In the genomic region with DNA sequence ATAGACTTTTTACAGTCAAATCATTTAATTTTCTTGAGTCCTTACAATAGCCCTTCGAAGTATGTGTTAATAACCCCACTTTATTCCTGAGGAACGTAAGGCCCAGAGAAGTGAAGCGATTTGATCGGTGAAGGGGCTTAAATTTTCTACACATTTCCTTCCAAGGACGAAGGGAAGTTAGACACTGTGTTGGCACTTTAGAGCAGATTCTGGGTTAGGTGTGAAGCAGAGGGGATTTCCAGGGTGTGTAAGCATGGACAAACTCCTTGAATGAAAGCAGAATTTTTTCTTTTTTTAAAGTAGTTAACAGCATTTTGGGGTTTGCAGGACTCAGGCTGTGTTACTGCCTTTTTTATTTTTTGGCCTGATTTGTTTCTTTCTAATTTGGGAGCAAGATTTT, we compare ENCODE assay signal across 14 cellular contexts. TPM values are rescaled to one million over a fixed set of nuclear protein-coding genes. Genes with fewer than 3 reads are reported as not detected.
DNase-seq lines count a peak whose midpoint lies in the region; ATAC-seq and TF ChIP-seq lines count a peak whose summit lies in the region.
"Had no signal": no experiment of that assay in that cellular context is flagged by ENCODE, and none has a peak within 500 bp of the region (broad histone marks: within the 10 kb centered on the region; RNA-seq: fewer than 3 reads in every experiment).

No MANE protein-coding gene starts in this region.

- no peaks in the 10 kb centered on the region for H3K9me3 Mint-ChIP-seq in activated CD4-positive, alpha-beta memory T cell treated with anti-CD3 and anti-CD28 coated beads, Interleukin-2, amount 10 ng/mL, durations not matched to agents 7 days and 5 days

- no peaks in the 10 kb centered on the region for H3K9me3 ChIP-seq in upper lobe of right lung

- CTCF ChIA-PET in activated CD4-positive, alpha-beta memory T cell treated with anti-CD3 and anti-CD28 coated beads, Interleukin-2, amount 10 ng/mL, durations not matched to agents 7 days and 5 days (lab: Charles Lee) = no interaction called here

- DNase-seq in stimulated activated CD8-positive, alpha-beta memory T cell treated with anti-CD3 and anti-CD28 coated beads, Interleukin-12 subunit alpha, Interleukin-12 subunit beta, amount 100 ng/mL, for 1 hour (ENCODE audit: low read depth) = peak; percentile 13
- no peak for DNase-seq in stimulated activated CD8-positive, alpha-beta memory T cell treated with anti-CD3 and anti-CD28 coated beads, Interleukin-4, amount 100 ng/mL, for 48 hours
- DNase-seq in activated CD4-positive, alpha-beta memory T cell treated with anti-CD3 and anti-CD28 coated beads, Interleukin-2, amount 10 ng/mL, durations not matched to agents 7 days and 5 days = peak; percentile 17
- peak in 1 of 2 donors; percentile 32 for DNase-seq in foreskin keratinocyte
- DNase-seq in NCI-H2081 (lab: John Stamatoyannopoulos, UW) = no peak
- no peak for DNase-seq in upper lobe of right lung
- DNase-seq: C1 segment of cervical spinal cord, NCI-H510A, occipital lobe, SIG-M5 had no signal

- H3K4me1 Mint-ChIP-seq in activated CD4-positive, alpha-beta memory T cell treated with anti-CD3 and anti-CD28 coated beads, Interleukin-2, amount 10 ng/mL, durations not matched to agents 7 days and 5 days = peaks cover 44% of the 10 kb centered on the region

- intact Hi-C loops in upper lobe of right lung (cut with DNase I) = no loop called here

- H3K4me1 ChIP-seq in foreskin keratinocyte = peaks cover 27% of the 10 kb centered on the region
- H3K4me1 ChIP-seq in upper lobe of right lung = peaks cover 9% of the 10 kb centered on the region

- no peaks in the 10 kb centered on the region for H3K27me3 ChIP-seq in foreskin keratinocyte
- no peaks in the 10 kb centered on the region for H3K27me3 ChIP-seq in upper lobe of right lung
- H3K27me3 ChIP-seq: cardiac muscle cell had no signal

- no peak overlapping the region for H3K4me3 ChIP-seq in upper lobe of right lung
- H3K4me3 ChIP-seq: cardiac muscle cell had no signal

- TF ChIP-seq CTCF in foreskin keratinocyte (conservative IDR thresholded peaks at IDR 0.05) = no peak
- no peak for TF ChIP-seq CTCF in upper lobe of right lung (IDR thresholded peaks at IDR 0.05)

- ATAC-seq in foreskin keratinocyte = peak; percentile 57
- no peak for ATAC-seq in SK-N-SH treated with all-trans-retinoic acid at 6 μM for 48 hours
- no peak for ATAC-seq in upper lobe of right lung
- no peak for ATAC-seq in GM19328 (IDR thresholded peaks at IDR 0.05; ENCODE audit: unreplicated experiment)
- ATAC-seq: left lobe of liver had no signal

- H3K36me3 Mint-ChIP-seq in activated CD4-positive, alpha-beta memory T cell treated with anti-CD3 and anti-CD28 coated beads, Interleukin-2, amount 10 ng/mL, durations not matched to agents 7 days and 5 days (ENCODE audit: low read depth) = peaks cover 48% of the 10 kb centered on the region

- no peak overlapping the region for H3K4me3 Mint-ChIP-seq in activated CD4-positive, alpha-beta memory T cell treated with anti-CD3 and anti-CD28 coated beads, Interleukin-2, amount 10 ng/mL, durations not matched to agents 7 days and 5 days

- H3K27ac ChIP-seq in foreskin keratinocyte = peak overlapping the region; percentile 74
- H3K27ac ChIP-seq in upper lobe of right lung = no peak overlapping the region
- H3K27ac ChIP-seq: cardiac muscle cell had no signal

- H3K27ac Mint-ChIP-seq in activated CD4-positive, alpha-beta memory T cell treated with anti-CD3 and anti-CD28 coated beads, Interleukin-2, amount 10 ng/mL, durations not matched to agents 7 days and 5 days = peak overlapping the region; percentile 56

- H3K27me3 Mint-ChIP-seq in activated CD4-positive, alpha-beta memory T cell treated with anti-CD3 and anti-CD28 coated beads, Interleukin-2, amount 10 ng/mL, durations not matched to agents 7 days and 5 days = no peaks in the 10 kb centered on the region

- no peaks in the 10 kb centered on the region for H3K36me3 ChIP-seq in upper lobe of right lung
- H3K36me3 ChIP-seq: cardiac muscle cell had no signal

- POLR2A ChIA-PET in activated CD4-positive, alpha-beta memory T cell treated with anti-CD3 and anti-CD28 coated beads, Interleukin-2, amount 10 ng/mL, durations not matched to agents 7 days and 5 days (lab: Charles Lee) = interaction anchor here (1.0 to 1.6 kb wide), 2 partner anchors 39 to 243 kb away, joined by 3 to 4 read pairs; partner anchors contain the start of genes NFKBIA and PPP2R3C

TF ChIP-seq in SK-N-SH treated with all-trans-retinoic acid at 6 μM for 48 hours, 23 proteins besides CTCF, POLR2A, EP300 and RAD21:
- TF ChIP-seq ZFP30 (CRISPR knock-in tag; IDR thresholded peaks at IDR 0.05) = no peak
- no peak for TF ChIP-seq PPARA (CRISPR knock-in tag; IDR thresholded peaks at IDR 0.05; ENCODE audit: borderline replicate concordance)
- no peak for TF ChIP-seq ZNF565 (CRISPR knock-in tag; conservative IDR thresholded peaks at IDR 0.05; ENCODE audit: low read depth)
- TF ChIP-seq, protein P1, sequence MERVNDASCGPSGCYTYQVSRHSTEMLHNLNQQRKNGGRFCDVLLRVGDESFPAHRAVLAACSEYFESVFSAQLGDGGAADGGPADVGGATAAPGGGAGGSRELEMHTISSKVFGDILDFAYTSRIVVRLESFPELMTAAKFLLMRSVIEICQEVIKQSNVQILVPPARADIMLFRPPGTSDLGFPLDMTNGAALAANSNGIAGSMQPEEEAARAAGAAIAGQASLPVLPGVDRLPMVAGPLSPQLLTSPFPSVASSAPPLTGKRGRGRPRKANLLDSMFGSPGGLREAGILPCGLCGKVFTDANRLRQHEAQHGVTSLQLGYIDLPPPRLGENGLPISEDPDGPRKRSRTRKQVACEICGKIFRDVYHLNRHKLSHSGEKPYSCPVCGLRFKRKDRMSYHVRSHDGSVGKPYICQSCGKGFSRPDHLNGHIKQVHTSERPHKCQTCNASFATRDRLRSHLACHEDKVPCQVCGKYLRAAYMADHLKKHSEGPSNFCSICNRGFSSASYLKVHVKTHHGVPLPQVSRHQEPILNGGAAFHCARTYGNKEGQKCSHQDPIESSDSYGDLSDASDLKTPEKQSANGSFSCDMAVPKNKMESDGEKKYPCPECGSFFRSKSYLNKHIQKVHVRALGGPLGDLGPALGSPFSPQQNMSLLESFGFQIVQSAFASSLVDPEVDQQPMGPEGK (CRISPR knock-in tag; IDR thresholded peaks at IDR 0.05; ENCODE audit: borderline replicate concordance) = no peak
- no peak for TF ChIP-seq ARNTL (CRISPR knock-in tag; IDR thresholded peaks at IDR 0.05; ENCODE audit: borderline replicate concordance, low read depth)
- TF ChIP-seq OSR1 (CRISPR knock-in tag; IDR thresholded peaks at IDR 0.05) = no peak
- TF ChIP-seq SNAI2 (CRISPR knock-in tag; IDR thresholded peaks at IDR 0.05) = no peak
- TF ChIP-seq, protein P2, sequence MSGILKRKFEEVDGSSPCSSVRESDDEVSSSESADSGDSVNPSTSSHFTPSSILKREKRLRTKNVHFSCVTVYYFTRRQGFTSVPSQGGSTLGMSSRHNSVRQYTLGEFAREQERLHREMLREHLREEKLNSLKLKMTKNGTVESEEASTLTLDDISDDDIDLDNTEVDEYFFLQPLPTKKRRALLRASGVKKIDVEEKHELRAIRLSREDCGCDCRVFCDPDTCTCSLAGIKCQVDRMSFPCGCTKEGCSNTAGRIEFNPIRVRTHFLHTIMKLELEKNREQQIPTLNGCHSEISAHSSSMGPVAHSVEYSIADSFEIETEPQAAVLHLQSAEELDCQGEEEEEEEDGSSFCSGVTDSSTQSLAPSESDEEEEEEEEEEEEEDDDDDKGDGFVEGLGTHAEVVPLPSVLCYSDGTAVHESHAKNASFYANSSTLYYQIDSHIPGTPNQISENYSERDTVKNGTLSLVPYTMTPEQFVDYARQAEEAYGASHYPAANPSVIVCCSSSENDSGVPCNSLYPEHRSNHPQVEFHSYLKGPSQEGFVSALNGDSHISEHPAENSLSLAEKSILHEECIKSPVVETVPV (CRISPR knock-in tag; IDR thresholded peaks at IDR 0.05) = no peak
TF ChIP-seq in SK-N-SH treated with all-trans-retinoic acid at 6 μM for 48 hours: peak in this region for 0.

RNA-seq across cellular contexts. Expression of gene PRORP, which starts 38.9 kb away (rescaled TPM):
- total RNA-seq in activated CD4-positive, alpha-beta memory T cell treated with anti-CD3 and anti-CD28 coated beads, Interleukin-2, amount 10 ng/mL, durations not matched to agents 7 days and 5 days = 10 to 100 TPM; 43.3 to 44.9 TPM
- total RNA-seq in foreskin keratinocyte (37.6 and 39.8 TPM in 2 replicates), upper lobe of right lung (22.2 TPM)
- polyA plus RNA-seq in foreskin keratinocyte = 26.9 and 31.4 TPM in 2 replicates

RNA-seq across cellular contexts. Expression of gene PPP2R3C, which starts 39.4 kb away (rescaled TPM):
- total RNA-seq in activated CD4-positive, alpha-beta memory T cell treated with anti-CD3 and anti-CD28 coated beads, Interleukin-2, amount 10 ng/mL, durations not matched to agents 7 days and 5 days = 10 to 100 TPM; 51.7 to 59.4 TPM
- 10.8 and 15.1 TPM in 2 replicates for total RNA-seq in foreskin keratinocyte
- polyA plus RNA-seq in foreskin keratinocyte = 11.8 and 14.3 TPM in 2 replicates
- total RNA-seq in upper lobe of right lung = 34.2 TPM

Comparison
In these comparisons a context has a peak if more than half of its experiments do, and no peak if none do; other contexts are left out.
1. DNase-seq: peak in stimulated activated CD8-positive, alpha-beta memory T cell treated with anti-CD3 and anti-CD28 coated beads, Interleukin-12 subunit alpha, Interleukin-12 subunit beta, amount 100 ng/mL, for 1 hour (single experiment) and activated CD4-positive, alpha-beta memory T cell treated with anti-CD3 and anti-CD28 coated beads, Interleukin-2, amount 10 ng/mL, durations not matched to agents 7 days and 5 days (single experiment); none in stimulated activated CD8-positive, alpha-beta memory T cell treated with anti-CD3 and anti-CD28 coated beads, Interleukin-4, amount 100 ng/mL, for 48 hours (single experiment), NCI-H2081 (0 of 2) and upper lobe of right lung (single experiment).